Comparison of ENCODE assay signal across 8 cellular contexts in the genomic region with DNA sequence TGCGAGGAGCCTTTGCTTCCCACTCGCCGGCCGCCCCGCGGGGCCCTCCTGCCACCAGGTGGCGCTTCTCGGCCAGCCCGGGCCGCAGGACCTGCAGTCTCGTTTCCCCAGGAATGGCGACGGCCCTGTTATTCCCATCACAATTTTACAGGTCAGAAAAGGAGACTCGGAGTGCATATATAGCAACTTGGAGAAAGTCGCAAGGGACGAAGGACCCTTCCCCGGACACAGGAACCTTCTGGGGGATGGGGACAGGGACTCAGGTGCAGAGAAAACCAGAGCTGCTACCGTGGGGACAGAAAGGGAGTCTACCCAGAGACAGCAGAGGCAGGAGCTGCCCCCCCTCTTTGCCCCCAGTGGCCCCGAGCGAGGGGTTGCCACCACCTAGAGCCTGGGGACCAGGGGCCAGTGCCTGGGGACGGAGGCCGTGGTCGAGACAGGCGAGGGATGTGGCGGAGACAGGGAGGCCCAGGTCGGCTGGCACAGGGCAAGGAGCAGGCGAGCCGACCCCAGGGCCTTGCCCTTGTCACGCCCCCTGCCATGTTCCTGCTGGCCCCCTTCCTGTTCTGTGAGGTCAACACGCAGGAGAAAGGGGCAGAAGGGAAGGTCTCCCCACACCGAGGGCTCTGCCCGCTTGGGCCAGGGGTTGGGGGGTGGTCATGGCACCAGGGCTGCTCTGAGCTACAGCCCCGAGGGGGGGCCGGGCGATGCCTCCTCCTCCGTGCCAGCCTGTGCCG. TPM values are rescaled to one million over a fixed set of nuclear protein-coding genes. Genes with fewer than 3 reads are reported as not detected.
DNase-seq lines count a peak whose midpoint lies in the region; ATAC-seq and TF ChIP-seq lines count a peak whose summit lies in the region.

No MANE protein-coding gene starts in this region.

- H3K36me3 ChIP-seq in spleen: no peaks in the 10 kb centered on the region

- WGBS in spleen, 5 donors: 4 to 15% (median 12%) methylated on average over 28 to 37 of the region's 37 CpGs

- DNase-seq in NCI-H446 (lab: John Stamatoyannopoulos, UW): peak; percentile 43 to 83
- no peak for DNase-seq in NCI-H446 treated with DMSO at 0.1 percent for 48 hours (lab: John Stamatoyannopoulos, UW)
- DNase-seq in NCI-H2081 treated with DMSO at 0.1 percent for 48 hours (lab: John Stamatoyannopoulos, UW): peak; percentile 1
- DNase-seq in activated CD4-positive, alpha-beta T cell treated with anti-CD3 and anti-CD28 coated beads for 1 hour: peak; percentile 62
- DNase-seq in cerebellar cortex (ENCODE audit: low spot score): peak; percentile 77
- peak; percentile 93 for DNase-seq in islet precursor cell
- peak; percentile 94 for DNase-seq in spleen

- H3K27ac ChIP-seq in spleen: peak overlapping the region in 6 of 8 donors; percentile 17 to 66 (median 48)

- H3K27me3 ChIP-seq in spleen (replicated peaks in 1 of 7): peaks cover 0 to 32% (median 4%) of the 10 kb centered on the region in 7 donors

- peak overlapping the region in 4 of 8 donors; percentile 7 to 58 (median 19) for H3K4me3 ChIP-seq in spleen

- TF ChIP-seq POLR2A in spleen (IDR thresholded peaks at IDR 0.05): no peak

- H3K4me1 ChIP-seq in spleen: peaks cover 10 to 29% (median 19%) of the 10 kb centered on the region in 6 donors

- ATAC-seq in GM21528 (IDR thresholded peaks at IDR 0.05; ENCODE audit: low FRiP score, unreplicated experiment): no peak

- no peaks in the 10 kb centered on the region for H3K9me3 ChIP-seq in spleen

- peak; percentile 67 to 96 (median 85) for TF ChIP-seq CTCF in spleen (IDR thresholded peaks at IDR 0.05 in 8 of 11, conservative IDR thresholded peaks at IDR 0.05 in 3 of 11)

- intact Hi-C loops in spleen (cut with DNase I; ENCODE audit: low total_unique reads): loop anchor here (2.0 to 10.0 kb wide), 3 partner anchors 41 to 461 kb away; no protein-coding TSS in a partner anchor

RNA-seq across cellular contexts. Expression of a gene that starts 3.5 kb away (rescaled TPM):
- total RNA-seq in spleen: not detected
- polyA plus RNA-seq in spleen: not detected

RNA-seq across cellular contexts. Expression of a gene that starts 56.9 kb away (rescaled TPM):
- 10 to 100 TPM in 2 of 7 donors, 1 to 10 TPM in 5; 6.7 to 41.6 (median 8.2) TPM for total RNA-seq in spleen
- 1 to 10 TPM in 2 of 3 donors, under 1 TPM in 1; 0.80 to 6.9 (median 2.4) TPM for polyA plus RNA-seq in spleen
